25 cellular contexts compared by ENCODE assay signal in the genomic region with DNA sequence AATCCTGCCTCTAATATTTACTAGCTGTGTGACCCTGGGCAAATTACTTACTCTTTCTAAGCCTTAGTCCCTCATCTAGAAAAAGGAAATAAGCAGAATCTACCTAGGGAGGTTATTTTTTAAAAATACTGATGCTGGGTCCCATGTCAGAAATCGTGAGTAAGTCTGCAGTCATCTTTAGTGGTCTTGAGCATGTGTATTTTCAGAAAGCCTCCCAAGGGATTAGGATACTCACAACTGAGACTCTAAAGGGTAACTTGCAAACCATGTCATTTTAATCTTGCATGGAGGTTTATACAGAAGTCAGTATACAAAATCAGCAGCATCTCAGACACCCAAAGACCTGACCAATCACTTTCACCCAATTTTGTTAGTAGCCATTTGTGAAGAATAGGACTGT.
"Had no signal": no experiment of that assay in that cellular context is flagged by ENCODE, and none has a peak within 500 bp of the region (broad histone marks: within the 10 kb centered on the region; RNA-seq: fewer than 3 reads in every experiment).

No MANE protein-coding gene starts in this region.

- DNase-seq: activated CD4-positive, alpha-beta memory T cell treated with anti-CD3 and anti-CD28 coated beads for 36 hours; activated CD4-positive, alpha-beta T cell treated with anti-CD3 and anti-CD28 coated beads for 4 hours; activated CD8-positive, alpha-beta memory T cell treated with anti-CD3 and anti-CD28 coated beads, Interleukin-2, amount 50 U/mL, for 4 hours; activated T-cell treated with anti-CD3 and anti-CD28 coated beads, Interleukin-2, amount 50 U/mL, for 1 hour; adrenal gland; aorta; brain microvascular endothelial cell; caudate nucleus; cortex of kidney; effector memory CD8-positive, alpha-beta T cell; erythroblast; heart right ventricle; mesenchymal stem cell; natural killer cell; occipital lobe; right cardiac atrium; stimulated activated CD4-positive, alpha-beta T cell treated with anti-CD3 and anti-CD28 coated beads, Interleukin-2, amount 100 ng/mL, for 48 hours; T-helper 1 cell; trophoblast cell; uterus had no signal

- H3K27ac Mint-ChIP-seq: activated CD4-positive, alpha-beta memory T cell treated with anti-CD3 and anti-CD28 coated beads for 36 hours; activated T-helper 2 cell treated with anti-CD3 and anti-CD28 coated beads, Interferon-gamma antibody, Interleukin-2, Interleukin-4, amounts not matched to agents 10 μg/mL and 5 μg/mL and 100 μg/mL, durations not matched to agents 14 hours and 24 hours and 36 hours; effector memory CD8-positive, alpha-beta T cell; natural killer cell; neural progenitor cell; stimulated activated naive CD8-positive, alpha-beta T cell treated with anti-CD3 and anti-CD28 coated beads, Interleukin-15, Interleukin-2, amounts not matched to agents 100 ng/mL and 50 ng/mL, for 24 hours; T-helper 2 cell treated with Interferon-gamma antibody and Interleukin-4, amounts not matched to agents 5 μg/mL and 100 μg/mL, for 36 hours had no signal

- H3K4me1 Mint-ChIP-seq: neural progenitor cell had no signal

- H3K27me3 Mint-ChIP-seq: activated CD4-positive, alpha-beta memory T cell treated with anti-CD3 and anti-CD28 coated beads for 36 hours; effector memory CD8-positive, alpha-beta T cell; stimulated activated naive CD8-positive, alpha-beta T cell treated with anti-CD3 and anti-CD28 coated beads, Interleukin-15, Interleukin-2, amounts not matched to agents 100 ng/mL and 50 ng/mL, for 24 hours had no signal

- H3K4me3 Mint-ChIP-seq: activated CD4-positive, alpha-beta memory T cell treated with anti-CD3 and anti-CD28 coated beads for 36 hours; effector memory CD8-positive, alpha-beta T cell; natural killer cell; neural progenitor cell; stimulated activated naive CD8-positive, alpha-beta T cell treated with anti-CD3 and anti-CD28 coated beads, Interleukin-15, Interleukin-2, amounts not matched to agents 100 ng/mL and 50 ng/mL, for 24 hours; T-helper 2 cell treated with Interferon-gamma antibody and Interleukin-4, amounts not matched to agents 5 μg/mL and 100 μg/mL, for 36 hours had no signal

- ATAC-seq: activated naive CD4-positive, alpha-beta T cell treated with anti-CD3 and anti-CD28 coated beads, Interleukin-2, amount 50 U/mL, for 72 hours; effector memory CD8-positive, alpha-beta T cell; heart right ventricle; natural killer cell; right cardiac atrium had no signal

- H3K9me3 Mint-ChIP-seq: activated CD4-positive, alpha-beta memory T cell treated with anti-CD3 and anti-CD28 coated beads for 36 hours; activated naive CD4-positive, alpha-beta T cell treated with anti-CD3 and anti-CD28 coated beads, Interleukin-2, amount 50 U/mL, for 72 hours; activated T-helper 2 cell treated with anti-CD3 and anti-CD28 coated beads, Interferon-gamma antibody, Interleukin-2, Interleukin-4, amounts not matched to agents 10 μg/mL and 5 μg/mL and 100 μg/mL, durations not matched to agents 14 hours and 24 hours and 36 hours; effector memory CD8-positive, alpha-beta T cell; natural killer cell; neural progenitor cell; stimulated activated naive CD8-positive, alpha-beta T cell treated with anti-CD3 and anti-CD28 coated beads, Interleukin-15, Interleukin-2, amounts not matched to agents 100 ng/mL and 50 ng/mL, for 24 hours; T-helper 2 cell treated with Interferon-gamma antibody and Interleukin-4, amounts not matched to agents 5 μg/mL and 100 μg/mL, for 36 hours had no signal
